ENCODE assay signal across 1 cellular context in genomic region chr16:66503612-66504011, GRCh38.
TF ChIP-seq lines count a peak whose summit lies in the region.

No MANE protein-coding gene starts in this region.

TF ChIP-seq in A549, 52 proteins besides CTCF, POLR2A, EP300 and RAD21 (continued from another document):
- TF ChIP-seq TP53 (CRISPR knock-in tag; IDR thresholded peaks at IDR 0.05) (no peak), ESRRA (IDR thresholded peaks at IDR 0.05; ENCODE audit: borderline replicate concordance, low read length) (no peak)
